33 cellular contexts compared by ENCODE assay signal in genomic region chrX:134247492-134247891, GRCh38. TPM values are rescaled to one million over a fixed set of nuclear protein-coding genes. Genes with fewer than 3 reads are reported as not detected.
"Had no signal": no experiment of that assay in that cellular context is flagged by ENCODE, and none has a peak within 500 bp of the region (broad histone marks: within the 10 kb centered on the region; RNA-seq: fewer than 3 reads in every experiment).

No MANE protein-coding gene starts in this region.

- H3K4me1 ChIP-seq: ascending aorta, colonic mucosa, gastroesophageal sphincter, heart right ventricle had no signal

- H3K9me3 ChIP-seq: ascending aorta, colonic mucosa, esophagus squamous epithelium, gastroesophageal sphincter, heart right ventricle had no signal

- H3K27ac ChIP-seq: ascending aorta, brain microvascular endothelial cell, cardiac muscle cell, colonic mucosa, dorsolateral prefrontal cortex, esophagus squamous epithelium, gastroesophageal sphincter, heart right ventricle, hepatocyte had no signal

- ATAC-seq: activated CD4-positive, alpha-beta T cell treated with anti-CD3 and anti-CD28 coated beads for 36 hours; activated CD8-positive, alpha-beta memory T cell treated with anti-CD3 and anti-CD28 coated beads, Interleukin-2, amount 10 ng/mL, durations not matched to agents 7 days and 5 days; activated CD8-positive, alpha-beta T cell treated with anti-CD3 and anti-CD28 coated beads, Interleukin-2, amount 10 ng/mL, durations not matched to agents 7 days and 5 days; gastroesophageal sphincter; heart right ventricle; T-helper 17 cell had no signal

- H3K4me2 ChIP-seq: hepatocyte had no signal

- DNase-seq: activated CD4-positive, alpha-beta memory T cell treated with anti-CD3 and anti-CD28 coated beads for 36 hours; activated CD4-positive, alpha-beta T cell treated with anti-CD3 and anti-CD28 coated beads for 36 hours; activated CD4-positive, alpha-beta T cell treated with anti-CD3 and anti-CD28 coated beads, Interleukin-2, amount 10 ng/mL, durations not matched to agents 24 days and 14 days; activated CD4-positive, CD25-positive, alpha-beta regulatory T cell; activated CD4-positive, CD25-positive, alpha-beta regulatory T cell treated with anti-CD3 and anti-CD28 coated beads, Interleukin-2, amount 50 U/mL, for 72 hours; activated CD8-positive, alpha-beta memory T cell treated with anti-CD3 and anti-CD28 coated beads, Interleukin-2, amount 10 ng/mL, durations not matched to agents 7 days and 5 days; activated CD8-positive, alpha-beta memory T cell treated with anti-CD3 and anti-CD28 coated beads, Interleukin-2, amount 50 U/mL, for 4 hours; activated CD8-positive, alpha-beta T cell treated with anti-CD3 and anti-CD28 coated beads, Interleukin-2, amount 10 ng/mL, durations not matched to agents 7 days and 5 days; activated effector memory CD4-positive, alpha-beta T cell treated with anti-CD3 and anti-CD28 coated beads, Interleukin-2, amount 50 U/mL, for 16 hours; activated naive CD4-positive, alpha-beta T cell treated with anti-CD3 and anti-CD28 coated beads for 36 hours; activated naive CD8-positive, alpha-beta T cell treated with anti-CD3 and anti-CD28 coated beads, Interleukin-2, amount 10 ng/mL, durations not matched to agents 7 days and 5 days; activated T-cell treated with anti-CD3 and anti-CD28 coated beads, Interleukin-2, amount 50 U/mL, for 1 hour; activated T-cell treated with anti-CD3 and anti-CD28 coated beads, Interleukin-2, amount 50 U/mL, for 48 hours; brain microvascular endothelial cell; central memory CD4-positive, alpha-beta T cell; cerebellar nuclear complex; colonic mucosa; dorsolateral prefrontal cortex; effector memory CD4-positive, alpha-beta T cell; endodermal cell; esophagus squamous epithelium; foreskin melanocyte; heart right ventricle; T-helper 1 cell; T-helper 17 cell; T1000 had no signal

- H3K27me3 ChIP-seq: ascending aorta, brain microvascular endothelial cell, cardiac muscle cell, colonic mucosa, esophagus squamous epithelium, gastroesophageal sphincter, hepatocyte had no signal

- H3K36me3 ChIP-seq: ascending aorta, brain microvascular endothelial cell, colonic mucosa, esophagus squamous epithelium, gastroesophageal sphincter, heart right ventricle had no signal

- H3K4me3 ChIP-seq: ascending aorta, cardiac muscle cell, colonic mucosa, dorsolateral prefrontal cortex, esophagus squamous epithelium, gastroesophageal sphincter, heart right ventricle, hepatocyte had no signal

RNA-seq across cellular contexts. Expression of gene CCDC160, which starts 10.5 kb away (rescaled TPM):
- total RNA-seq: activated CD4-positive, alpha-beta memory T cell treated with anti-CD3 and anti-CD28 coated beads for 36 hours; activated CD4-positive, alpha-beta T cell treated with anti-CD3 and anti-CD28 coated beads for 36 hours; activated CD4-positive, alpha-beta T cell treated with anti-CD3 and anti-CD28 coated beads, Interleukin-2, amount 10 ng/mL, durations not matched to agents 24 days and 14 days; activated CD8-positive, alpha-beta memory T cell treated with anti-CD3 and anti-CD28 coated beads for 36 hours; activated CD8-positive, alpha-beta memory T cell treated with anti-CD3 and anti-CD28 coated beads, Interleukin-2, amount 10 ng/mL, durations not matched to agents 7 days and 5 days; activated CD8-positive, alpha-beta T cell treated with anti-CD3 and anti-CD28 coated beads, Interleukin-2, amount 10 ng/mL, durations not matched to agents 7 days and 5 days; activated naive CD4-positive, alpha-beta T cell treated with anti-CD3 and anti-CD28 coated beads for 36 hours; activated naive CD8-positive, alpha-beta T cell treated with anti-CD3 and anti-CD28 coated beads, Interleukin-2, amount 10 ng/mL, durations not matched to agents 7 days and 5 days; activated T-helper 1 cell treated with anti-CD3 and anti-CD28 coated beads, Interleukin-12 subunit alpha, Interleukin-12 subunit beta, Interleukin-2, Interleukin-4 antibody, amounts not matched to agents 30 ng/mL and 10 ng/mL and 1 ng/mL, durations not matched to agents 14 hours and 24 hours and 36 hours; activated T-helper 2 cell treated with anti-CD3 and anti-CD28 coated beads, Interferon-gamma antibody, Interleukin-2, Interleukin-4, amounts not matched to agents 10 μg/mL and 5 μg/mL and 100 μg/mL, durations not matched to agents 14 hours and 24 hours and 36 hours; ascending aorta; colonic mucosa; heart right ventricle; T-helper 17 cell had no signal
- polyA plus RNA-seq: heart right ventricle had no signal
